ENCODE assay signal across 9 cellular contexts in the genomic region with DNA sequence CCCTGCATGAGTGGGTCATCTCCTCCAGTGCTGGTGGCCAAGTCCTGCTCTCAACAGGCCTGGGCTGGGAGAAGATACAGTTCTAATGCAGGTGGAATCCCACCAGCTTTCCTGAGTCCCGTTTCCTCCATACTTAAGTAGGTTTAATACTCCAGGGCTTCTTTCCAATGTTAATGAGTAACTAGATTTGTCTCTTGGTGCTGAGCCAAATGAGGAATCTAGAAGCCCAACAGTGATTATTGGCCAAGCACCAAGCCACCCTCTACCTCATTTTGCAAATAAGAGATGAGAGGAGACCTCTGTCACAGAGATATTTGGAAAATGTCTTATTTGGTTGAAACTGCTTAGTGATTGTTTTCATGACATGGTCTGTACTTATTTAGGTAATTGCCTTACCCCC. TPM values are rescaled to one million over a fixed set of nuclear protein-coding genes. Genes with fewer than 3 reads are reported as not detected.
DNase-seq lines count a peak whose midpoint lies in the region; ATAC-seq, FAIRE-seq and TF ChIP-seq lines count a peak whose summit lies in the region.
"Had no signal": no experiment of that assay in that cellular context is flagged by ENCODE, and none has a peak within 500 bp of the region (broad histone marks: within the 10 kb centered on the region; RNA-seq: fewer than 3 reads in every experiment).

No MANE protein-coding gene starts in this region.

- intact Hi-C loops in Calu3 (cut with micrococcal nuclease; ENCODE audit: unreplicated experiment) (loop anchor here (1.0 to 5.0 kb wide), 4 partner anchors 30 to 108 kb away; a partner anchor contains a TSS), pancreas (cut with DNase I) (no loop called here), posterior cingulate gyrus (cut with DNase I) (loop anchor here (1.0 to 5.0 kb wide), 3 partner anchors 38 to 120 kb away; a partner anchor contains a TSS)

- H3K4me3 Mint-ChIP-seq in Calu3 (ENCODE audit: low read depth, unreplicated experiment): no peak overlapping the region

- no peaks in the 10 kb centered on the region for H3K9me3 ChIP-seq in SJCRH30 (replicated peaks)
- no peaks in the 10 kb centered on the region for H3K9me3 ChIP-seq in pancreas
- H3K9me3 ChIP-seq: left ventricle myocardium inferior had no signal

- peaks cover 9% of the 10 kb centered on the region for H3K36me3 Mint-ChIP-seq in Calu3 (ENCODE audit: insufficient read depth, unreplicated experiment)

- H3K4me1 ChIP-seq in SJCRH30: peaks cover 20% of the 10 kb centered on the region
- peaks cover 5 to 17% (median 12%) of the 10 kb centered on the region in 3 donors for H3K4me1 ChIP-seq in pancreas

- H3K4me1 Mint-ChIP-seq in Calu3 (ENCODE audit: low read depth, unreplicated experiment): peaks cover 17% of the 10 kb centered on the region

- no peaks in the 10 kb centered on the region for H3K9me3 Mint-ChIP-seq in Calu3 (ENCODE audit: low read depth, unreplicated experiment)

- no peaks in the 10 kb centered on the region for H3K27me3 Mint-ChIP-seq in Calu3 (ENCODE audit: unreplicated experiment)

- peak overlapping the region; percentile 37 for H3K27ac Mint-ChIP-seq in Calu3 (ENCODE audit: unreplicated experiment)

- no TSS peak for BruUV-seq in Calu3 (replicated peaks; lab: Mats Ljungman, UMichigan)

- H3K4me3 ChIP-seq in SJCRH30 (no peak overlapping the region), fibroblast of the aortic adventitia (ENCODE audit: low read depth, low read length) (no peak overlapping the region), pancreas (no peak overlapping the region)
- H3K4me3 ChIP-seq: left ventricle myocardium inferior had no signal

- TF ChIP-seq CTCF in Calu3 (IDR thresholded peaks at IDR 0.05; ENCODE audit: unreplicated experiment): no peak
- TF ChIP-seq CTCF in fibroblast of the aortic adventitia (IDR thresholded peaks at IDR 0.05; ENCODE audit: insufficient read depth, low read length): no peak
- TF ChIP-seq CTCF in pancreas (IDR thresholded peaks at IDR 0.05): no peak

- no peak for FAIRE-seq in pancreas (lab: Jason Lieb, UNC)

- CTCF ChIA-PET in Calu3 (lab: Charles Lee): interaction anchor here (0.6 to 2.3 kb wide), 17 partner anchors 8 to 1727 kb away, joined by 3 to 15 read pairs (median 4); a partner anchor contains a TSS

- peak overlapping the region; percentile 77 for H3K27ac ChIP-seq in SJCRH30
- peak overlapping the region in 2 of 4 donors; percentile 60 to 63 for H3K27ac ChIP-seq in pancreas

- H3K36me3 ChIP-seq in SJCRH30: peaks cover 74% of the 10 kb centered on the region
- peaks cover 0 to 16% (median 0%) of the 10 kb centered on the region in 3 donors for H3K36me3 ChIP-seq in pancreas

- DNase-seq in Calu3 (peak; percentile 21), SJCRH30 (no peak), fibroblast of the aortic adventitia (ENCODE audit: low read depth) (peak; percentile 14), pancreas (peak in 3 of 6 donors; percentile 14 to 25 (median 24)), posterior cingulate gyrus (no peak), NCI-H748 treated with DMSO at 0.1 percent for 48 hours (lab: John Stamatoyannopoulos, UW) (no peak), middle frontal gyrus (ENCODE audit: extremely low spot score, low spot score) (no peak), NCI-H510A treated with DMSO at 0.1 percent for 48 hours (lab: John Stamatoyannopoulos, UW) (no peak)

- ATAC-seq in pancreas: peak; percentile 46 to 76 (median 64)

- H3K27me3 ChIP-seq in SJCRH30 (no peaks in the 10 kb centered on the region), pancreas (no peaks in the 10 kb centered on the region)

- 0 to 2% methylated on average over 1 of the region's 1 CpG for WGBS in pancreas, 2 donors

RNA-seq across cellular contexts. Expression of a gene that starts 37.1 kb away (rescaled TPM):
- total RNA-seq in Calu3 (2022) (60.7 and 66.4 TPM in 2 replicates), fibroblast of the aortic adventitia (ENCODE audit: low replicate concordance) (16.1 and 72.3 TPM in 2 replicates), pancreas (10 to 100 TPM in 3 of 6 donors, 1 to 10 TPM in 3; 7.2 to 17.1 (median 10.8) TPM)
- total RNA-seq in SJCRH30 (2014; rRNA removed; shearing (Covaris generic)): 153 and 162 TPM in 2 replicates
- polyA plus RNA-seq in pancreas: 10 to 100 TPM in 1 of 2 donors, 1 to 10 TPM in 1; 8.4 to 23.1 TPM

Comparison
In these comparisons a context has a peak if more than half of its experiments do, and no peak if none do; other contexts are left out.
1. DNase-seq: peak in Calu3 (single experiment) and fibroblast of the aortic adventitia (single experiment); none in SJCRH30 (0 of 2), posterior cingulate gyrus (0 of 10), NCI-H748 treated with DMSO at 0.1 percent for 48 hours (single experiment), middle frontal gyrus (single experiment) and NCI-H510A treated with DMSO at 0.1 percent for 48 hours (single experiment).
2. intact Hi-C loops: an anchor here in Calu3 (1.0 to 5.0 kb wide) and posterior cingulate gyrus (1.0 to 5.0 kb wide); none called in pancreas.